In the genomic region with DNA sequence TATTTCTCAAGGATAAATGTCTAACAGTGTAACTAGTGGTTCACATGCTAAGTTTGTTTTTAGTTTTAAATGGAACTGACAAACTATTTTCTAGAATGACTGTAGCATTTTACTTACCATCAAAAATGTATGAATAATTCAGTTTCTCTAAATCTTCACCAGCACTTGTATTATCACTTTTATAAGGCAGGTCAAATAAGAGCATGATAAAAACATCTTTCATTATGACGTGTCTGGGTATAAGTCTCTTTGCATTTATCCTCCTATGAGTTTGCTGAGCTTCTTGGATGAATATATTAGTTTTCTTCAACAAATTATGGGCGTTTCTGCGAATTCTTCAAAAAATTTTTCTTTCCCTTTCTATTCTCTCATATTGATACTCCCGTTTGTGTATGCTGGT, we compare ENCODE assay signal across 32 cellular contexts.
"Had no signal": no experiment of that assay in that cellular context is flagged by ENCODE, and none has a peak within 500 bp of the region (broad histone marks: within the 10 kb centered on the region; RNA-seq: fewer than 3 reads in every experiment).

No MANE protein-coding gene starts in this region.

- H3K4me3 Mint-ChIP-seq: activated B cell treated with CpG ODN at 0.5 μM for 24 hours; activated CD4-positive, alpha-beta memory T cell treated with anti-CD3 and anti-CD28 coated beads, Interleukin-2, amount 10 ng/mL, durations not matched to agents 7 days and 5 days; activated CD4-positive, alpha-beta T cell treated with anti-CD3 and anti-CD28 coated beads, Interleukin-2, amount 10 ng/mL, durations not matched to agents 7 days and 5 days; activated naive CD8-positive, alpha-beta T cell; activated T-cell treated with anti-CD3 and anti-CD28 coated beads, Interleukin-2, amount 50 U/mL, for 24 hours; effector memory CD8-positive, alpha-beta T cell; T-helper 1 cell treated with Interleukin-12 subunit alpha and Interleukin-12 subunit beta and Interleukin-4 antibody, amounts not matched to agents 30 μg/mL and 1 μg/mL, for 36 hours; T-helper 2 cell treated with Interferon-gamma antibody and Interleukin-4, amounts not matched to agents 5 μg/mL and 100 μg/mL, for 36 hours had no signal

- H3K27me3 ChIP-seq: body of pancreas, esophagus muscularis mucosa, gastroesophageal sphincter had no signal

- H3K27ac ChIP-seq: body of pancreas, esophagus muscularis mucosa, gastroesophageal sphincter, WERI-Rb-1 had no signal

- H3K4me1 ChIP-seq: body of pancreas, esophagus muscularis mucosa had no signal

- H3K9me3 Mint-ChIP-seq: activated T-cell treated with anti-CD3 and anti-CD28 coated beads, Interleukin-2, amount 50 U/mL, for 72 hours; effector memory CD8-positive, alpha-beta T cell had no signal

- ATAC-seq: body of pancreas; effector memory CD8-positive, alpha-beta T cell; gastroesophageal sphincter had no signal

- H3K4me3 ChIP-seq: body of pancreas, esophagus muscularis mucosa, gastroesophageal sphincter had no signal

- DNase-seq: activated B cell treated with CpG ODN at 0.5 μM for 24 hours; activated CD4-positive, alpha-beta memory T cell treated with anti-CD3 and anti-CD28 coated beads, Interleukin-2, amount 10 ng/mL, durations not matched to agents 7 days and 5 days; activated CD4-positive, alpha-beta T cell treated with anti-CD3 and anti-CD28 coated beads, Interleukin-2, amount 10 ng/mL, durations not matched to agents 7 days and 5 days; activated CD4-positive, alpha-beta T cell treated with anti-CD3 and anti-CD28 coated beads, Interleukin-2, amount 50 U/mL, for 4 hours; activated CD8-positive, alpha-beta memory T cell treated with anti-CD3 and anti-CD28 coated beads, Interleukin-2, amount 50 U/mL, for 48 hours; activated effector memory CD4-positive, alpha-beta T cell treated with Interleukin-2 at 50 U/mL for 16 hours; activated gamma-delta T cell treated with Interleukin-2 at 50 U/mL for 16 hours; activated naive CD4-positive, alpha-beta T cell treated with anti-CD3 and anti-CD28 coated beads, Interleukin-2, amount 50 U/mL, for 16 hours; activated naive CD4-positive, alpha-beta T cell treated with Interleukin-2 at 50 U/mL for 16 hours; activated T-cell treated with anti-CD3 and anti-CD28 coated beads for 4 hours; activated T-cell treated with anti-CD3 and anti-CD28 coated beads, Interleukin-2, amount 50 U/mL, for 24 hours; activated T-cell treated with anti-CD3 and anti-CD28 coated beads, Interleukin-2, amount 50 U/mL, for 72 hours; amygdala; aorta; body of pancreas; caudate nucleus; cortex of kidney; dermis blood vessel endothelial cell; effector CD4-positive, alpha-beta T cell; effector memory CD8-positive, alpha-beta T cell; erythroblast; foreskin melanocyte; head of caudate nucleus; hippocampal formation; T1000; WERI-Rb-1 had no signal

- H3K9me3 ChIP-seq: body of pancreas, esophagus muscularis mucosa, gastroesophageal sphincter had no signal

- FAIRE-seq: colon had no signal

- H3K27me3 Mint-ChIP-seq: activated B cell treated with CpG ODN at 0.5 μM for 24 hours; activated CD4-positive, alpha-beta memory T cell treated with anti-CD3 and anti-CD28 coated beads, Interleukin-2, amount 10 ng/mL, durations not matched to agents 7 days and 5 days; activated CD4-positive, alpha-beta T cell treated with anti-CD3 and anti-CD28 coated beads, Interleukin-2, amount 10 ng/mL, durations not matched to agents 7 days and 5 days; activated naive CD8-positive, alpha-beta T cell; activated T-cell treated with anti-CD3 and anti-CD28 coated beads, Interleukin-2, amount 50 U/mL, for 24 hours; effector memory CD8-positive, alpha-beta T cell had no signal

- H3K36me3 ChIP-seq: WERI-Rb-1 had no signal

- H3K27ac Mint-ChIP-seq: activated B cell treated with CpG ODN at 0.5 μM for 24 hours; activated CD4-positive, alpha-beta memory T cell treated with anti-CD3 and anti-CD28 coated beads, Interleukin-2, amount 10 ng/mL, durations not matched to agents 7 days and 5 days; activated CD4-positive, alpha-beta T cell treated with anti-CD3 and anti-CD28 coated beads, Interleukin-2, amount 10 ng/mL, durations not matched to agents 7 days and 5 days; activated naive CD8-positive, alpha-beta T cell; T-helper 1 cell treated with Interleukin-12 subunit alpha and Interleukin-12 subunit beta and Interleukin-4 antibody, amounts not matched to agents 30 μg/mL and 1 μg/mL, for 36 hours; T-helper 2 cell treated with Interferon-gamma antibody and Interleukin-4, amounts not matched to agents 5 μg/mL and 100 μg/mL, for 36 hours had no signal
